Comparison of ENCODE assay signal across 8 cellular contexts in the genomic region with DNA sequence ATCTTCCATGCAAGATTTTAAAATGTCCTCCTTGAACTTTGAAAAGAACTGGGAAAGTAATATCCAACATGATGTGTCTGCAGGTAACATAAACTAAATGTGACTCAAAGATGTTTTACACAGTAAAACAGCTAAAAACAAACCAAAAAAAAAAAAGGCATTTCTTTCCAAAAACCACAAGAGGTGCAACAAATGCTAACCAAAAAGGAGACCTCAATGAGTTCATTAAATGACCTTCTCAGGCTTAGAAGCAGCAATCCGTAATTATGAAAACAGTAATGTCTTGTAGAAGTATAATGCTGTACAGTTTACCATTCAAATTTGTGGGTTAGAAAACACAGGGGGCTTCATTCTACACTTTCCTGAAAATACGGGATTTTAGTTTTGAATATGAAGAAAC. TPM values are rescaled to one million over a fixed set of nuclear protein-coding genes. Genes with fewer than 3 reads are reported as not detected.
A peak's percentile ranks its signal among the peaks of the same experiment; 100 is the strongest.
DNase-seq lines count a peak whose midpoint lies in the region; ATAC-seq and TF ChIP-seq lines count a peak whose summit lies in the region.

No MANE protein-coding gene starts in this region.

- 23 to 40% (median 32%) methylated on average over 2 of the region's 2 CpGs for WGBS in spleen, 5 donors

- H3K9me3 ChIP-seq in spleen, result no peaks in the 10 kb centered on the region

- CTCF ChIA-PET in WTC11 (lab: Charles Lee), result interaction anchor here (2.4 kb wide), 1 partner anchor 50 kb away, joined by 14 read pairs; no protein-coding TSS in a partner anchor

- peaks cover 59% of the 10 kb centered on the region for H3K4me1 Mint-ChIP-seq in WTC11

- intact Hi-C loops in spleen (cut with DNase I; ENCODE audit: low total_unique reads), result loop anchor here (5.0 kb wide), 1 partner anchor 55 kb away; a partner anchor contains a TSS

- ATAC-seq in WTC11, result no peak
- no peak for ATAC-seq in HG02840 (IDR thresholded peaks at IDR 0.05; ENCODE audit: low FRiP score, unreplicated experiment)
- no peak for ATAC-seq in GM21786 (IDR thresholded peaks at IDR 0.05; ENCODE audit: unreplicated experiment)

- TF ChIP-seq POLR2A in spleen (IDR thresholded peaks at IDR 0.05), result no peak

- DNase-seq in HL-60 (ENCODE audit: low read depth in 1 of 2, low spot score in 1 of 2), result no peak
- DNase-seq in WTC11 (ENCODE audit: low spot score), result no peak
- no peak for DNase-seq in fibroblast of villous mesenchyme (ENCODE audit: low read depth)
- no peak for DNase-seq in spleen
- DNase-seq in AG08396 (ENCODE audit: low spot score), result no peak
- no peak for DNase-seq in amniotic stem cell (lab: John Stamatoyannopoulos, UW)

- peaks cover 45 to 87% (median 72%) of the 10 kb centered on the region in 6 donors for H3K4me1 ChIP-seq in spleen

- TF ChIP-seq CTCF in HL-60 (IDR thresholded peaks at IDR 0.05; ENCODE audit: insufficient read depth, low read length), result no peak
- TF ChIP-seq CTCF in WTC11 (IDR thresholded peaks at IDR 0.05), result no peak
- TF ChIP-seq CTCF in fibroblast of villous mesenchyme (IDR thresholded peaks at IDR 0.05; ENCODE audit: insufficient read depth, low read depth, low read length), result no peak
- no peak for TF ChIP-seq CTCF in spleen (IDR thresholded peaks at IDR 0.05 in 8 of 11, conservative IDR thresholded peaks at IDR 0.05 in 3 of 11)

- peak overlapping the region; percentile 86 for H3K4me3 Mint-ChIP-seq in WTC11

- H3K9me3 Mint-ChIP-seq in WTC11, result no peaks in the 10 kb centered on the region

- POLR2A ChIA-PET in WTC11 (lab: Charles Lee), result no interaction called here

- peaks cover 0 to 16% (median 2%) of the 10 kb centered on the region in 6 donors for H3K36me3 ChIP-seq in spleen

- H3K27me3 Mint-ChIP-seq in WTC11 (ENCODE audit: low read depth), result peaks cover 8% of the 10 kb centered on the region

- H3K36me3 Mint-ChIP-seq in WTC11, result no peaks in the 10 kb centered on the region

- H3K27me3 ChIP-seq in HL-60 (ENCODE audit: insufficient read depth, poor library complexity, severe bottlenecking) (no peaks in the 10 kb centered on the region), spleen (replicated peaks in 1 of 7) (no peaks in the 10 kb centered on the region)

- H3K27ac ChIP-seq in HL-60 (replicated peaks) (peak overlapping the region; percentile 72), spleen (peak overlapping the region; percentile 94 to 99 (median 97))

- H3K4me3 ChIP-seq in HL-60 (replicated peaks; ENCODE audit: insufficient read depth, low read length) (peak overlapping the region; percentile 86), fibroblast of villous mesenchyme (ENCODE audit: low read depth, low read length) (peak overlapping the region; percentile 78), spleen (peak overlapping the region in 7 of 8 donors; percentile 78 to 97 (median 89))

- peak overlapping the region; percentile 4 for H3K27ac Mint-ChIP-seq in WTC11

TF ChIP-seq in WTC11, 78 proteins besides CTCF, POLR2A, EP300 and RAD21:
- TF ChIP-seq, protein P1, sequence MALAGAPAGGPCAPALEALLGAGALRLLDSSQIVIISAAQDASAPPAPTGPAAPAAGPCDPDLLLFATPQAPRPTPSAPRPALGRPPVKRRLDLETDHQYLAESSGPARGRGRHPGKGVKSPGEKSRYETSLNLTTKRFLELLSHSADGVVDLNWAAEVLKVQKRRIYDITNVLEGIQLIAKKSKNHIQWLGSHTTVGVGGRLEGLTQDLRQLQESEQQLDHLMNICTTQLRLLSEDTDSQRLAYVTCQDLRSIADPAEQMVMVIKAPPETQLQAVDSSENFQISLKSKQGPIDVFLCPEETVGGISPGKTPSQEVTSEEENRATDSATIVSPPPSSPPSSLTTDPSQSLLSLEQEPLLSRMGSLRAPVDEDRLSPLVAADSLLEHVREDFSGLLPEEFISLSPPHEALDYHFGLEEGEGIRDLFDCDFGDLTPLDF (CRISPR knock-in tag; IDR thresholded peaks at IDR 0.05), result no peak
- TF ChIP-seq FOXK1 (CRISPR knock-in tag; IDR thresholded peaks at IDR 0.05) (no peak), GRHL2 (CRISPR knock-in tag; IDR thresholded peaks at IDR 0.05; ENCODE audit: insufficient replicate concordance, severe bottlenecking) (no peak), RORB (CRISPR knock-in tag; IDR thresholded peaks at IDR 0.05) (no peak), TEAD4 (CRISPR knock-in tag; IDR thresholded peaks at IDR 0.05) (no peak)
TF ChIP-seq in WTC11: peak in this region for 0.

RNA-seq across cellular contexts. Expression of a gene that starts 2.5 kb away (rescaled TPM):
- total RNA-seq in WTC11 (2021) (74.9 to 76.8 TPM (median 75.7 TPM) in 3 replicates), fibroblast of villous mesenchyme (52.5 and 84.2 TPM in 2 replicates), spleen (10 to 100 TPM; 57.7 to 90.7 (median 72.6) TPM)
- polyA plus RNA-seq in spleen, result 10 to 100 TPM; 27.6 to 40.0 (median 36.5) TPM

RNA-seq across cellular contexts. Expression of a gene that starts 56.3 kb away (rescaled TPM):
- total RNA-seq in WTC11 (2021), result 31.0 to 32.2 TPM (median 31.0 TPM) in 3 replicates
- total RNA-seq in fibroblast of villous mesenchyme, result 32.5 and 36.7 TPM in 2 replicates
- total RNA-seq in spleen, result 10 to 100 TPM; 25.4 to 33.0 (median 28.6) TPM
- polyA plus RNA-seq in spleen, result 10 to 100 TPM; 29.7 to 44.8 (median 32.9) TPM
